ENCODE assay signal across 8 cellular contexts in genomic region chr22:19718255-19719054, GRCh38. TPM values are rescaled to one million over a fixed set of nuclear protein-coding genes. Genes with fewer than 3 reads are reported as not detected.
DNase-seq lines count a peak whose midpoint lies in the region; FAIRE-seq and TF ChIP-seq lines count a peak whose summit lies in the region.

No MANE protein-coding gene starts in this region.

- H2AFZ ChIP-seq in KMS-11 (ENCODE audit: low read depth) (peak overlapping the region; percentile 67), H1 (ENCODE audit: low read length) (no peak overlapping the region; the same call in 1 of the 2 replicates)

- peaks cover 26% of the 10 kb centered on the region for H3K4me1 Mint-ChIP-seq in nephron progenitor cell

- H3K27me3 ChIP-seq in KMS-11 (ENCODE audit: insufficient read depth, low read depth), result no peaks in the 10 kb centered on the region
- H3K27me3 ChIP-seq in H1 (replicated peaks in 1 of 4; ENCODE audit: control insufficient read depth in 3 of 4, extremely low read depth in 1 of 4, insufficient read depth in 3 of 4, low read length in 3 of 4), result peaks cover 53 to 96% (median 80%) of the 10 kb centered on the region in 4 experiments

- no peak overlapping the region for H4K5ac ChIP-seq in H1 (ENCODE audit: insufficient read length, low read depth, low read length)

- DNase-seq in D721Med (ENCODE audit: insufficient read length, low spot score) (peak; percentile 69), H1 (ENCODE audit: low read depth in 1 of 2, low spot score in 2 of 2) (no peak), nephron progenitor cell (peak; percentile 27), middle frontal gyrus (ENCODE audit: extremely low spot score, low spot score) (no peak), DMS153 (lab: John Stamatoyannopoulos, UW) (no peak)
- no peak for DNase-seq in stimulated activated CD4-positive, alpha-beta T cell treated with anti-CD3 and anti-CD28 coated beads, Interleukin-2, amount 100 ng/mL, for 24 hours
- no peak for DNase-seq in stimulated activated CD4-positive, alpha-beta T cell treated with anti-CD3 and anti-CD28 coated beads, Interleukin-2, amount 100 ng/mL, for 48 hours

- POLR2A ChIA-PET in H1 (lab: Charles Lee; ENCODE audit: partially characterized antibody), result interaction anchor here (0.5 kb wide), 1 partner anchor 38 kb away, joined by 3 read pairs; no protein-coding TSS in a partner anchor

- H3K4ac ChIP-seq in H1 (replicated peaks; ENCODE audit: insufficient read length, low read depth, low read length), result no peak overlapping the region

- no peak for TF ChIP-seq EP300 in H1 (IDR thresholded peaks at IDR 0.05; ENCODE audit: borderline replicate concordance in 1 of 2, low read depth in 2 of 2, low read length in 2 of 2)

- H3K9me3 ChIP-seq in H1 (ENCODE audit: insufficient read depth in 2 of 2, low read depth in 1 of 2, low read length in 1 of 2), result no peaks in the 10 kb centered on the region; a peak in 1 of 4 replicates

- WGBS in H1 (ENCODE audit: extremely low coverage in 1 of 2, insufficient coverage in 1 of 2, insufficient read length in 1 of 2, insufficient replicate concordance in 2 of 2, low coverage in 1 of 2, low lambda C conversion rate in 2 of 2, missing lambda C conversion rate in 1 of 2), 2 experiments, result 4% methylated on average over 42 of the region's 105 CpGs; no CpG with 5 or more reads in 1 of the 2 experiments

- H2BK20ac ChIP-seq in H1 (ENCODE audit: low read length), result no peak overlapping the region

- H3K23me2 ChIP-seq in H1 (ENCODE audit: low read depth, low read length), result peaks cover 22% of the 10 kb centered on the region; the same call in 1 of the 2 replicates

- H3K4me3 ChIP-seq in KMS-11 (IDR thresholded peaks at IDR 0.05; ENCODE audit: insufficient read depth, low read depth, low read length), result no peak overlapping the region
- peak overlapping the region; percentile 0 to 65 (median 36) for H3K4me3 ChIP-seq in H1 (ENCODE audit: extremely low read depth in 1 of 4, insufficient read depth in 2 of 4, low read depth in 3 of 4, low read length in 4 of 4)

- H3K56ac ChIP-seq in H1 (replicated peaks; ENCODE audit: insufficient read length, low read depth, low read length), result no peak overlapping the region

- H3K27me3 Mint-ChIP-seq in nephron progenitor cell (ENCODE audit: low read depth, poor library complexity), result peaks cover 78% of the 10 kb centered on the region

- H3K36me3 ChIP-seq in KMS-11 (ENCODE audit: insufficient read depth) (no peaks in the 10 kb centered on the region), H1 (ENCODE audit: control insufficient read depth in 2 of 4, insufficient read depth in 4 of 4, low read length in 3 of 4) (peaks cover 0 to 5% (median 0%) of the 10 kb centered on the region in 4 experiments; a peak in 1 of 8 replicates)

- peak overlapping the region; percentile 60; the same call in 1 of the 2 replicates for H3K18ac ChIP-seq in H1 (ENCODE audit: extremely low read depth, low read length)

- no peak overlapping the region for H2AK5ac ChIP-seq in H1 (ENCODE audit: low read depth, low read length)

- TF ChIP-seq POLR2A in H1 (IDR thresholded peaks at IDR 0.05; ENCODE audit: control extremely low read depth in 1 of 2, low read depth in 2 of 2, low read length in 2 of 2), result no peak

- no peak overlapping the region for H3K27ac ChIP-seq in KMS-11
- H3K27ac ChIP-seq in H1 (ENCODE audit: low read depth, low read length), result no peak overlapping the region

- CTCF ChIA-PET in H1 (lab: Charles Lee; ENCODE audit: partially characterized antibody), result interaction anchor here (1.3 kb wide), 1 partner anchor 39 kb away, joined by 5 read pairs; no protein-coding TSS in a partner anchor

- H3K79me1 ChIP-seq in H1 (ENCODE audit: low read depth, low read length), result no peaks in the 10 kb centered on the region

- TF ChIP-seq CTCF in D721Med (IDR thresholded peaks at IDR 0.05; ENCODE audit: insufficient read depth, missing control alignments), result no peak
- TF ChIP-seq CTCF in KMS-11 (conservative IDR thresholded peaks at IDR 0.05; ENCODE audit: low read depth, low read length), result no peak
- no peak for TF ChIP-seq CTCF in H1 (IDR thresholded peaks at IDR 0.05; ENCODE audit: control extremely low read depth in 1 of 3, insufficient read depth in 1 of 3, low read depth in 1 of 3, low read length in 3 of 3)
- TF ChIP-seq CTCF in nephron progenitor cell (IDR thresholded peaks at IDR 0.05), result no peak

- no peak overlapping the region for H3K27ac Mint-ChIP-seq in nephron progenitor cell

- peaks cover 11% of the 10 kb centered on the region for H3K9me3 Mint-ChIP-seq in nephron progenitor cell

- FAIRE-seq in D721Med (lab: Jason Lieb, UNC) (no peak), H1 (lab: Jason Lieb, UNC) (no peak)

- H2BK12ac ChIP-seq in H1 (ENCODE audit: low read depth, low read length), result peak overlapping the region; percentile 39; the same call in 1 of the 2 replicates

- H3K4me1 ChIP-seq in KMS-11 (ENCODE audit: low read depth, poor library complexity, severe bottlenecking) (peaks cover 10% of the 10 kb centered on the region), H1 (replicated peaks in 1 of 4; ENCODE audit: control insufficient read depth in 3 of 4, insufficient read depth in 4 of 4, low read length in 3 of 4) (peaks cover 0 to 36% (median 22%) of the 10 kb centered on the region in 4 experiments; a peak in 6 of 7 replicates)

- no peak overlapping the region for H3K23ac ChIP-seq in H1 (ENCODE audit: insufficient read length)

- peak overlapping the region; percentile 58 for H4K8ac ChIP-seq in H1 (ENCODE audit: extremely low read depth, insufficient read depth, low read length)

- peak overlapping the region; percentile 16; the same call in 1 of the 2 replicates for H2BK5ac ChIP-seq in H1 (ENCODE audit: low read depth, low read length)

- no peak overlapping the region for H2BK120ac ChIP-seq in H1 (replicated peaks; ENCODE audit: low read depth, low read length)

- H4K20me1 ChIP-seq in KMS-11 (ENCODE audit: insufficient read depth) (no peaks in the 10 kb centered on the region), H1 (replicated peaks in 1 of 2; ENCODE audit: control insufficient read depth in 1 of 2, insufficient read depth in 2 of 2, low read length in 2 of 2) (peaks cover 13 to 23% of the 10 kb centered on the region in 2 experiments)

- H3K14ac ChIP-seq in H1 (ENCODE audit: insufficient read length), result no peak overlapping the region

- peaks cover 13% of the 10 kb centered on the region for H3K36me3 Mint-ChIP-seq in nephron progenitor cell (ENCODE audit: low read depth)

- no peak for TF ChIP-seq RAD21 in H1 (IDR thresholded peaks at IDR 0.05 in 1 of 2, conservative IDR thresholded peaks at IDR 0.05 in 1 of 2; ENCODE audit: low read depth in 2 of 2, low read length in 2 of 2)

- H4K91ac ChIP-seq in H1 (replicated peaks; ENCODE audit: insufficient read length, low read length), result no peak overlapping the region

- H3K9ac ChIP-seq in KMS-11 (peak overlapping the region; percentile 39; the same call in 1 of the 2 replicates), H1 (replicated peaks in 1 of 4; ENCODE audit: extremely low read depth in 1 of 4, low read depth in 3 of 4, low read length in 3 of 4) (no peak overlapping the region)

- H3K79me2 ChIP-seq in KMS-11 (ENCODE audit: insufficient read depth, low read depth), result no peaks in the 10 kb centered on the region
- H3K79me2 ChIP-seq in H1 (ENCODE audit: control insufficient read depth in 1 of 2, insufficient read depth in 2 of 2, low read length in 2 of 2), result no peaks in the 10 kb centered on the region

- H3K4me2 ChIP-seq in KMS-11 (peak overlapping the region; percentile 60), H1 (ENCODE audit: insufficient read depth in 1 of 2, low read depth in 2 of 2, low read length in 2 of 2) (peak overlapping the region; percentile 62 to 89)

- peak overlapping the region; percentile 42 for H3K4me3 Mint-ChIP-seq in nephron progenitor cell

- H2BK15ac ChIP-seq in H1 (ENCODE audit: low read length), result no peak overlapping the region

TF ChIP-seq in H1, 55 proteins besides CTCF, POLR2A, EP300 and RAD21 (continues in another document):
- TF ChIP-seq POU5F1 (IDR thresholded peaks at IDR 0.05; ENCODE audit: low read depth, low read length) (no peak), RXRA (IDR thresholded peaks at IDR 0.05; ENCODE audit: insufficient read depth, low read depth, low read length) (no peak), SP4 (IDR thresholded peaks at IDR 0.05; ENCODE audit: low read length) (no peak), CHD2 (IDR thresholded peaks at IDR 0.05; ENCODE audit: low read length) (no peak), GABPA (IDR thresholded peaks at IDR 0.05; ENCODE audit: borderline replicate concordance, insufficient read depth, low read length) (no peak), SP1 (IDR thresholded peaks at IDR 0.05; ENCODE audit: low read depth, low read length) (no peak)

RNA-seq across cellular contexts. Expression of gene SEPTIN5, which starts 4.2 kb away (rescaled TPM):
- total RNA-seq in H1 (2021; fragmentation: NEBNext Ultra II Directional; extraction: Animal tissue kit (Norgen Biotek cat#: 25700)), result 7.8 and 8.6 TPM in 2 replicates
- polyA plus RNA-seq in H1 (2011; rRNA removed), result 6.0 and 9.1 TPM in 2 replicates
- 6.7 TPM for polyA plus RNA-seq in H1 (2011; cell fraction: cytosol; rRNA removed)
- 18.5 TPM for polyA plus RNA-seq in H1 (2011; cell fraction: nucleus; rRNA removed)
- 5.8 to 13.4 TPM (median 10.9 TPM) in 4 replicates for polyA plus RNA-seq in H1 (2012, experiment 1 of 2)
- 8.4 TPM for polyA plus RNA-seq in H1 (2012, experiment 2 of 2)
- polyA plus RNA-seq in H1 (2013, experiment 1 of 2), result 9.7 TPM
- polyA plus RNA-seq in H1 (2013, experiment 2 of 2), result 9.0 TPM
- 7.3 and 8.0 TPM in 2 replicates for polyA minus RNA-seq in H1 (2011; rRNA and poly(A)+ RNA removed)
- polyA minus RNA-seq in H1 (2011; cell fraction: cytosol; rRNA and poly(A)+ RNA removed), result 2.3 TPM
- polyA minus RNA-seq in H1 (2011; cell fraction: nucleus; rRNA and poly(A)+ RNA removed), result 8.8 TPM

RNA-seq across cellular contexts. Expression of gene GP1BB, which starts 4.9 kb away (rescaled TPM):
- not detected in 2 replicates for total RNA-seq in H1 (2021; fragmentation: NEBNext Ultra II Directional; extraction: Animal tissue kit (Norgen Biotek cat#: 25700))
- polyA plus RNA-seq in H1 (2011; rRNA removed), result 0.36 and 0.66 TPM in 2 replicates
- polyA plus RNA-seq in H1 (2011; cell fraction: cytosol; rRNA removed), result 0.27 TPM
- polyA plus RNA-seq in H1 (2011; cell fraction: nucleus; rRNA removed), result 2.4 TPM
- 0.38 to 0.69 TPM (median 0.55 TPM) in 3 of 4 replicates, not detected in the other for polyA plus RNA-seq in H1 (2012, experiment 1 of 2)
- not detected for polyA plus RNA-seq in H1 (2012, experiment 2 of 2)
- polyA plus RNA-seq in H1 (2013, experiment 1 of 2), result 0.36 TPM
- polyA plus RNA-seq in H1 (2013, experiment 2 of 2), result 0.83 TPM
- not detected in 2 replicates for polyA minus RNA-seq in H1 (2011; rRNA and poly(A)+ RNA removed)
- polyA minus RNA-seq in H1 (2011; cell fraction: cytosol; rRNA and poly(A)+ RNA removed), result not detected
- 0.60 TPM for polyA minus RNA-seq in H1 (2011; cell fraction: nucleus; rRNA and poly(A)+ RNA removed)

RNA-seq across cellular contexts. Expression of gene TBX1, which starts 42.1 kb away (rescaled TPM):
- total RNA-seq in H1 (2021; fragmentation: NEBNext Ultra II Directional; extraction: Animal tissue kit (Norgen Biotek cat#: 25700)), result 0.28 and 0.38 TPM in 2 replicates
- not detected in 2 replicates for polyA plus RNA-seq in H1 (2011; rRNA removed)
- not detected for polyA plus RNA-seq in H1 (2011; cell fraction: cytosol; rRNA removed)
- not detected for polyA plus RNA-seq in H1 (2011; cell fraction: nucleus; rRNA removed)
- polyA plus RNA-seq in H1 (2012, experiment 1 of 2), result not detected in 4 replicates
- polyA plus RNA-seq in H1 (2012, experiment 2 of 2), result 0.10 TPM
- polyA plus RNA-seq in H1 (2013, experiment 1 of 2), result 0.14 TPM
- 0.09 TPM for polyA plus RNA-seq in H1 (2013, experiment 2 of 2)
- polyA minus RNA-seq in H1 (2011; rRNA and poly(A)+ RNA removed), result not detected in 2 replicates
- not detected for polyA minus RNA-seq in H1 (2011; cell fraction: cytosol; rRNA and poly(A)+ RNA removed)
- polyA minus RNA-seq in H1 (2011; cell fraction: nucleus; rRNA and poly(A)+ RNA removed), result not detected

Comparison
In these comparisons a context has a peak if more than half of its experiments do, and no peak if none do; other contexts are left out.
1. DNase-seq: peak in D721Med (single experiment) and nephron progenitor cell (single experiment); none in H1 (0 of 2), middle frontal gyrus (single experiment), stimulated activated CD4-positive, alpha-beta T cell treated with anti-CD3 and anti-CD28 coated beads, Interleukin-2, amount 100 ng/mL, for 24 hours (0 of 2), stimulated activated CD4-positive, alpha-beta T cell treated with anti-CD3 and anti-CD28 coated beads, Interleukin-2, amount 100 ng/mL, for 48 hours (0 of 2) and DMS153 (single experiment).